In the genomic region with DNA sequence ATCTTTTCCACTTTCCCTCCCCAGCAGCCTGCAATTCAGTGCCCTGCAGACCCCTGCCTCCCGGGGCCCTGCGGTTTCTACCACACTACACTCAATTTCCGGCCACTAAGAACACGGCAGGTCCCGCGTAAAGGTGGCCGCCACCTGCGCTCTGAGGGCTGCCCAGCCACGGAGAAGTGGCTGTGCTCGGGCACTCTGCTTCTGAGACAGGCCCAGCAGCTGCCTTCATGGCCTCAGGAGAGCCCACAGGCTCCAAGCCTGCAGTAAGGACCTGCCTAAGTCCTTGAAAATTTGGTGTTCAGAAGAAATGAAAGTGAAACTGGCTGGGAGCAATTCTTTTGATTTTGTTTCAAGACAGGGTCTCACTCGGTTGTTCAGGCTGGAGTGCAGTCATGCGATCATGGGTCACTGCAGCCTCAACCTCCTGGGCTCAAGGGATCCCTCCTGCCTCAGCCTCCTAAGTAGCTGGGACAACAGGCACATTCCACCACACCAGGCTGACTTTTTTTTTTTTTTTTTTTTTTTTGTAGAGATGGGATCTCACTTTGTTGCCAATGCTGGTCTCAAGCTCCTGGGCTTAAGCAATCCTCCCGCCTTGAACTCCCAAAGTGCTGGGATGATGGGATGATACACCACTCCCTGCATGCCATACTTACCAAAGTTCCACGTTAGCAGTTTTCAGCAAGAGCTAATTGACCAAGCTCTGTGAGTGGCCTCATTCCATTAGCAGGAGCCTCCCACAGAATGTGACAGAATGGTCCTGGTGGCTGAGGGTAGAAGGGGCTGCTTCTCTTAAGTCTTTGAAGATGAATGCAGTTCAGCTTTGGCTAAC, we compare ENCODE assay signal across 11 cellular contexts. TPM values are rescaled to one million over a fixed set of nuclear protein-coding genes. Genes with fewer than 3 reads are reported as not detected.
DNase-seq lines count a peak whose midpoint lies in the region; ATAC-seq and TF ChIP-seq lines count a peak whose summit lies in the region.
"Had no signal": no experiment of that assay in that cellular context is flagged by ENCODE, and none has a peak within 500 bp of the region (broad histone marks: within the 10 kb centered on the region; RNA-seq: fewer than 3 reads in every experiment).

No MANE protein-coding gene starts in this region.

- peak; percentile 18 for DNase-seq in ACHN
- DNase-seq in GM19238 (ENCODE audit: insufficient read length, low spot score), result peak; percentile 57
- DNase-seq in T-helper 17 cell, result no peak
- DNase-seq in left lobe of liver (ENCODE audit: low spot score), result peak; percentile 29
- DNase-seq in NCI-H2081 treated with DMSO at 0.1 percent for 48 hours (lab: John Stamatoyannopoulos, UW), result no peak
- no peak for DNase-seq in glutamatergic neuron
- DNase-seq in omental fat pad (ENCODE audit: low spot score), result no peak
- DNase-seq: activated CD8-positive, alpha-beta memory T cell treated with anti-CD3 and anti-CD28 coated beads for 24 hours; GOT3 had no signal

- H3K4me3 Mint-ChIP-seq in T-helper 17 cell (peak overlapping the region; percentile 93), glutamatergic neuron (ENCODE audit: unreplicated experiment) (no peak overlapping the region)

- no peak for TF ChIP-seq CTCF in glutamatergic neuron (IDR thresholded peaks at IDR 0.05; ENCODE audit: partially characterized antibody, unreplicated experiment)
- no peak for TF ChIP-seq CTCF in omental fat pad (IDR thresholded peaks at IDR 0.05)

- peaks cover 3% of the 10 kb centered on the region for H3K9me3 Mint-ChIP-seq in glutamatergic neuron (ENCODE audit: unreplicated experiment)

- in situ Hi-C loops in ACHN (cut with HindIII; ENCODE audit: low pct_ligation_motif_present, low pct_unique_long_range_greater_than_20kb, low sequenced_read_pairs), result no loop called here

- H3K36me3 Mint-ChIP-seq in T-helper 17 cell (ENCODE audit: low read depth) (no peaks in the 10 kb centered on the region), glutamatergic neuron (ENCODE audit: unreplicated experiment) (no peaks in the 10 kb centered on the region)

- H3K27ac Mint-ChIP-seq in T-helper 17 cell (peak overlapping the region; percentile 82), glutamatergic neuron (ENCODE audit: unreplicated experiment) (no peak overlapping the region)

- ATAC-seq in T-helper 17 cell (peak; percentile 30), left lobe of liver (peak; percentile 42), HG02870 (IDR thresholded peaks at IDR 0.05; ENCODE audit: unreplicated experiment) (no peak), omental fat pad (ENCODE audit: low FRiP score) (no peak)

- H3K27me3 Mint-ChIP-seq in T-helper 17 cell (no peaks in the 10 kb centered on the region), glutamatergic neuron (ENCODE audit: unreplicated experiment) (no peaks in the 10 kb centered on the region)

- H3K9me3 ChIP-seq in T-helper 17 cell (ENCODE audit: control insufficient read depth, low read length, poor library complexity, severe bottlenecking), result no peaks in the 10 kb centered on the region
- H3K9me3 ChIP-seq: pancreas had no signal

- H3K4me1 Mint-ChIP-seq in T-helper 17 cell (peaks cover 12% of the 10 kb centered on the region), glutamatergic neuron (ENCODE audit: low read depth, unreplicated experiment) (no peaks in the 10 kb centered on the region)

RNA-seq across cellular contexts. Expression of a gene that starts 14.6 kb away (rescaled TPM):
- total RNA-seq in T-helper 17 cell (under 1 TPM; 0.29 to 0.45 TPM), left lobe of liver (0.20 TPM), glutamatergic neuron (ENCODE audit: unreplicated experiment) (0.34 TPM), omental fat pad (not detected)
- total RNA-seq: pancreas had no signal

RNA-seq across cellular contexts. Expression of a gene that starts 42.6 kb away (rescaled TPM):
- total RNA-seq in T-helper 17 cell, result not detected
- total RNA-seq in left lobe of liver, result not detected
- 2.4 TPM for total RNA-seq in glutamatergic neuron (ENCODE audit: unreplicated experiment)
- total RNA-seq in omental fat pad, result not detected
- total RNA-seq: pancreas had no signal

Comparison
In these comparisons a context has a peak if more than half of its experiments do, and no peak if none do; other contexts are left out.
1. DNase-seq: peak in ACHN (single experiment), GM19238 (single experiment) and left lobe of liver (single experiment); none in T-helper 17 cell (0 of 3), NCI-H2081 treated with DMSO at 0.1 percent for 48 hours (single experiment), glutamatergic neuron (single experiment) and omental fat pad (single experiment).
2. ATAC-seq: peak in T-helper 17 cell (single experiment) and left lobe of liver (single experiment); none in HG02870 (single experiment) and omental fat pad (single experiment).